In genomic region chr3:132874701-132875100, GRCh38 we compare ENCODE assay signal across 16 cellular contexts.
DNase-seq lines count a peak whose midpoint lies in the region; ATAC-seq lines count a peak whose summit lies in the region.
"Had no signal": no experiment of that assay in that cellular context is flagged by ENCODE, and none has a peak within 500 bp of the region (broad histone marks: within the 10 kb centered on the region; RNA-seq: fewer than 3 reads in every experiment).

No MANE protein-coding gene starts in this region.

- DNase-seq in ELR (ENCODE audit: low read depth) (peak; percentile 9), RKO (ENCODE audit: low spot score) (peak; percentile 10), foreskin melanocyte (peak; percentile 73), activated gamma-delta T cell (lab: John Stamatoyannopoulos, UW) (no peak), head of caudate nucleus (no peak)
- DNase-seq in activated CD4-positive, alpha-beta T cell treated with anti-CD3 and anti-CD28 coated beads, Interleukin-2, amount 50 U/mL, for 1 hour: no peak
- DNase-seq: C1 segment of cervical spinal cord; Caco-2; CD4-positive, alpha-beta memory T cell; DMS153; DND-41; EL; GF-D8; GOT3; HFFc6 had no signal

- intact Hi-C loops in head of caudate nucleus (cut with DNase I): no loop called here

- no peak for ATAC-seq in GM21737 (IDR thresholded peaks at IDR 0.05; ENCODE audit: unreplicated experiment)

Comparison
In these comparisons a context has a peak if more than half of its experiments do, and no peak if none do; other contexts are left out.
1. DNase-seq: peak in ELR (single experiment), RKO (single experiment) and foreskin melanocyte (single experiment); none in activated gamma-delta T cell (single experiment), head of caudate nucleus (0 of 42) and activated CD4-positive, alpha-beta T cell treated with anti-CD3 and anti-CD28 coated beads, Interleukin-2, amount 50 U/mL, for 1 hour (single experiment).